10 cellular contexts compared by ENCODE assay signal in the genomic region with DNA sequence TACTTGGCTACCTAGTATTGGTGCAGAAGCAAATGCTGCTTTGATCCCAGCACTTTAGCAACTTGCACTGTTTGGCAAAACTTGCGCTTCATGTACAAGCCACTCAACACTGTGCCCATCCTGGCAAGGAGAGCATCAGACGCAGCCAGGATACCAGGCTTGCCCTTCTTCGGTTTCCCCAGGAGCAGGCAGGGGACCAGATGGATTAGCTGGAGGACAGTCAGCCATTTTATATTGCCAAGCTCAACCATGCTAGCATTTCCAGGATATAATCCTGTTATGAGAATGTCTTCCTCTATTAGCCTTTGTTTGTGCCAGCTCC.
DNase-seq lines count a peak whose midpoint lies in the region; ATAC-seq and TF ChIP-seq lines count a peak whose summit lies in the region.
"Had no signal": no experiment of that assay in that cellular context is flagged by ENCODE, and none has a peak within 500 bp of the region (broad histone marks: within the 10 kb centered on the region; RNA-seq: fewer than 3 reads in every experiment).

No MANE protein-coding gene starts in this region.

- WGBS in IMR-90 (ENCODE audit: extremely low coverage in 2 of 2, insufficient read length in 1 of 2), 2 experiments: no CpG with 5 or more reads among the region's 3 CpGs

- no peak overlapping the region for H2BK20ac ChIP-seq in IMR-90 (ENCODE audit: low read depth, low read length)

- H3K27ac Mint-ChIP-seq in activated T-cell treated with anti-CD3 and anti-CD28 coated beads, Interleukin-2, amount 50 U/mL, for 72 hours: no peak overlapping the region

- H4K5ac ChIP-seq in IMR-90 (ENCODE audit: low read depth, low read length): 0 out of 2 replicates have a peak overlapping the region, but pooled peaks have one; percentile 4

- H3K56ac ChIP-seq in IMR-90 (ENCODE audit: extremely low read depth, insufficient read depth, low read length): no peak overlapping the region

- 0 out of 2 replicates have a peak overlapping the region, but pooled peaks have one; percentile 24 for H3K14ac ChIP-seq in IMR-90 (replicated peaks; ENCODE audit: low read depth, low read length)

- no peak overlapping the region for H3K9ac ChIP-seq in IMR-90 (ENCODE audit: low read depth, low read length)

- peaks cover 0 to 3% of the 10 kb centered on the region in 2 experiments; a peak in 2 of 4 replicates for H3K79me1 ChIP-seq in IMR-90 (ENCODE audit: low read depth in 1 of 2, low read length in 2 of 2)

- dilution Hi-C loops in IMR-90 (cut with HindIII; ENCODE audit: low sequenced_read_pairs, unreplicated experiment): loop anchor here (25.0 kb wide), 1 partner anchor 253 kb away; no protein-coding TSS in a partner anchor

- no peak overlapping the region for H2AFZ ChIP-seq in IMR-90 (replicated peaks; ENCODE audit: low read length, poor library complexity)

- ATAC-seq in activated T-cell treated with anti-CD3 and anti-CD28 coated beads, Interleukin-2, amount 50 U/mL, for 72 hours (replicated peaks in 1 of 2): no peak
- ATAC-seq in IMR-90 (ENCODE audit: low read depth) (peak; percentile 66; the same call in 1 of the 2 replicates), gastrocnemius medialis (peak; percentile 82 to 91), HG03095 (IDR thresholded peaks at IDR 0.05; ENCODE audit: unreplicated experiment) (no peak), mucosa of descending colon (no peak)
- ATAC-seq: activated CD4-positive, CD25-positive, alpha-beta regulatory T cell treated with anti-CD3 and anti-CD28 coated beads, Interleukin-2, amount 50 U/mL, for 24 hours had no signal

- no peaks in the 10 kb centered on the region for H3K9me3 Mint-ChIP-seq in activated T-cell treated with anti-CD3 and anti-CD28 coated beads, Interleukin-2, amount 50 U/mL, for 72 hours

- H3K36me3 ChIP-seq in IMR-90 (ENCODE audit: control insufficient read depth, insufficient read depth, low read length): no peaks in the 10 kb centered on the region
- H3K36me3 ChIP-seq in gastrocnemius medialis: no peaks in the 10 kb centered on the region
- H3K36me3 ChIP-seq in mucosa of descending colon (ENCODE audit: low read depth): no peaks in the 10 kb centered on the region
- H3K36me3 ChIP-seq: adrenal gland had no signal

- POLR2A ChIA-PET in IMR-90 (lab: Charles Lee; ENCODE audit: unreplicated experiment): no interaction called here

- no peak for TF ChIP-seq CTCF in IMR-90 (conservative IDR thresholded peaks at IDR 0.05; ENCODE audit: low read depth, low read length)
- no peak for TF ChIP-seq CTCF in gastrocnemius medialis (IDR thresholded peaks at IDR 0.05 in 4 of 5, conservative IDR thresholded peaks at IDR 0.05 in 1 of 5)
- TF ChIP-seq CTCF in mucosa of descending colon (IDR thresholded peaks at IDR 0.05): no peak

- H2AK5ac ChIP-seq in IMR-90 (ENCODE audit: low read depth, low read length): peak overlapping the region; percentile 11; the same call in 1 of the 2 replicates

- peak overlapping the region; percentile 52 to 61 for H3K4me3 Mint-ChIP-seq in activated T-cell treated with anti-CD3 and anti-CD28 coated beads, Interleukin-2, amount 50 U/mL, for 72 hours

- no peaks in the 10 kb centered on the region for H3K36me3 Mint-ChIP-seq in activated T-cell treated with anti-CD3 and anti-CD28 coated beads, Interleukin-2, amount 50 U/mL, for 72 hours (ENCODE audit: insufficient read depth in 2 of 2)

- H3K9me3 ChIP-seq in IMR-90 (ENCODE audit: control insufficient read depth, insufficient read depth, low read length) (no peaks in the 10 kb centered on the region), gastrocnemius medialis (no peaks in the 10 kb centered on the region), mucosa of descending colon (no peaks in the 10 kb centered on the region)
- H3K9me3 ChIP-seq: adrenal gland had no signal

- H2BK5ac ChIP-seq in IMR-90 (ENCODE audit: low read depth, low read length, poor library complexity, severe bottlenecking): no peak overlapping the region

- H3K27me3 ChIP-seq in IMR-90 (ENCODE audit: control insufficient read depth, insufficient read depth, low read length) (no peaks in the 10 kb centered on the region), gastrocnemius medialis (no peaks in the 10 kb centered on the region)
- H3K27me3 ChIP-seq: adrenal gland had no signal

- in situ Hi-C loops in IMR-90 (cut with MboI; ENCODE audit: low sequenced_read_pairs) (no loop called here), gastrocnemius medialis (cut with MboI; ENCODE audit: low sequenced_read_pairs in 4 of 4) (no loop called here)

- H3K23ac ChIP-seq in IMR-90 (ENCODE audit: low read depth, low read length): no peak overlapping the region

- H3K4me2 ChIP-seq in IMR-90 (ENCODE audit: low read depth, low read length): peak overlapping the region; percentile 11

- peaks cover 18% of the 10 kb centered on the region for H3K4me1 Mint-ChIP-seq in activated T-cell treated with anti-CD3 and anti-CD28 coated beads, Interleukin-2, amount 50 U/mL, for 72 hours (ENCODE audit: low read depth)

- H2AK9ac ChIP-seq in IMR-90 (replicated peaks; ENCODE audit: low read depth, low read length, poor library complexity): no peak overlapping the region

- no peak for TF ChIP-seq POLR2A in IMR-90 (IDR thresholded peaks at IDR 0.05; ENCODE audit: low read depth, low read length)
- TF ChIP-seq POLR2A in gastrocnemius medialis (IDR thresholded peaks at IDR 0.05): no peak

- H3K4me3 ChIP-seq in IMR-90 (ENCODE audit: insufficient read depth, low read depth, low read length) (no peak overlapping the region), gastrocnemius medialis (no peak overlapping the region), mucosa of descending colon (no peak overlapping the region)
- H3K4me3 ChIP-seq: adrenal gland had no signal

- H2BK15ac ChIP-seq in IMR-90 (ENCODE audit: low read depth, low read length): no peak overlapping the region

- no TSS peak for BruUV-seq in IMR-90 (replicated peaks; lab: Mats Ljungman, UMichigan)

- H3K27ac ChIP-seq in IMR-90 (ENCODE audit: insufficient read depth, low read length) (no peak overlapping the region), gastrocnemius medialis (no peak overlapping the region)
- H3K27ac ChIP-seq: adrenal gland had no signal

- CTCF ChIA-PET in IMR-90 (lab: Yijun Ruan, JAX): interaction anchor here (0.6 to 1.7 kb wide), 3 partner anchors 23 to 251 kb away, joined by 5 to 7 read pairs (median 6); no protein-coding TSS in a partner anchor

- no peaks in the 10 kb centered on the region for H4K20me1 ChIP-seq in IMR-90 (ENCODE audit: insufficient read depth, low read length)

- intact Hi-C loops in IMR-90 (cut with micrococcal nuclease): no loop called here
- intact Hi-C loops in gastrocnemius medialis (cut with DNase I; ENCODE audit: low total_unique reads): no loop called here
- intact Hi-C loops in mucosa of descending colon (cut with DNase I, micrococcal nuclease): no loop called here

- H3K9me1 ChIP-seq in IMR-90 (ENCODE audit: insufficient read depth, low read length): 0 out of 2 replicates have a peak, but pooled peaks cover 3% of the 10 kb centered on the region

- no peak for TF ChIP-seq RAD21 in IMR-90 (IDR thresholded peaks at IDR 0.05; ENCODE audit: low read length)

- DNase-seq in activated T-cell treated with anti-CD3 and anti-CD28 coated beads, Interleukin-2, amount 50 U/mL, for 72 hours: no peak
- no peak for DNase-seq in activated T-cell treated with anti-CD3 and anti-CD28 coated beads, Interleukin-2, amount 50 U/mL, for 48 hours
- DNase-seq in IMR-90 (no peak), cerebellum (ENCODE audit: low spot score) (peak; percentile 86), gastrocnemius medialis (peak; percentile 14 to 48), SKM-1 treated with dmso at 0.1 percent for 144 hours (lab: John Stamatoyannopoulos, UW; ENCODE audit: unreplicated experiment) (no peak), mucosa of descending colon (no peak)

- peak overlapping the region; percentile 5; the same call in 1 of the 2 replicates for H3K4ac ChIP-seq in IMR-90 (ENCODE audit: low read depth, low read length)

- no peaks in the 10 kb centered on the region for H3K27me3 Mint-ChIP-seq in activated T-cell treated with anti-CD3 and anti-CD28 coated beads, Interleukin-2, amount 50 U/mL, for 72 hours (ENCODE audit: low read depth)

- H3K18ac ChIP-seq in IMR-90 (ENCODE audit: low read depth, low read length): peak overlapping the region; percentile 18; the same call in 1 of the 2 replicates

- H4K8ac ChIP-seq in IMR-90 (ENCODE audit: low read depth in 2 of 2, low read length in 2 of 2): no peak overlapping the region

- H2BK120ac ChIP-seq in IMR-90 (ENCODE audit: low read depth, low read length): no peak overlapping the region

- no peak overlapping the region for H4K91ac ChIP-seq in IMR-90 (ENCODE audit: insufficient read depth, low read depth, low read length)

- H3K4me1 ChIP-seq in IMR-90 (ENCODE audit: control insufficient read depth, insufficient read depth, low read length): peaks cover 4% of the 10 kb centered on the region
- peaks cover 0 to 9% of the 10 kb centered on the region in 2 donors for H3K4me1 ChIP-seq in gastrocnemius medialis
- peaks cover 5% of the 10 kb centered on the region for H3K4me1 ChIP-seq in mucosa of descending colon (ENCODE audit: low read depth)

TF ChIP-seq in IMR-90, 13 proteins besides CTCF, POLR2A, EP300 and RAD21:
- TF ChIP-seq FOS (IDR thresholded peaks at IDR 0.05; ENCODE audit: low read depth, low read length) (no peak), CHD1 (IDR thresholded peaks at IDR 0.05; ENCODE audit: low read depth, low read length) (no peak), MAFK (IDR thresholded peaks at IDR 0.05; ENCODE audit: low read depth, low read length) (no peak), NFE2L2 (IDR thresholded peaks at IDR 0.05; ENCODE audit: low read depth, low read length) (no peak), MXI1 (IDR thresholded peaks at IDR 0.05; ENCODE audit: borderline replicate concordance, low read depth, low read length) (no peak), RFX5 (IDR thresholded peaks at IDR 0.05; ENCODE audit: low read depth, low read length) (no peak), MAZ (IDR thresholded peaks at IDR 0.05; ENCODE audit: borderline replicate concordance, low read depth, low read length) (no peak)

Comparison
In these comparisons a context has a peak if more than half of its experiments do, and no peak if none do; other contexts are left out.
1. ATAC-seq: peak in IMR-90 (single experiment) and gastrocnemius medialis (2 of 2); none in activated T-cell treated with anti-CD3 and anti-CD28 coated beads, Interleukin-2, amount 50 U/mL, for 72 hours (0 of 2), HG03095 (single experiment) and mucosa of descending colon (single experiment).
2. DNase-seq: peak in cerebellum (single experiment) and gastrocnemius medialis (2 of 2); none in activated T-cell treated with anti-CD3 and anti-CD28 coated beads, Interleukin-2, amount 50 U/mL, for 72 hours (0 of 2), activated T-cell treated with anti-CD3 and anti-CD28 coated beads, Interleukin-2, amount 50 U/mL, for 48 hours (0 of 2), IMR-90 (single experiment), SKM-1 treated with dmso at 0.1 percent for 144 hours (single experiment) and mucosa of descending colon (0 of 3).